Comparison of ENCODE assay signal across 14 cellular contexts in genomic region chr9:114607671-114608524, GRCh38. TPM values are rescaled to one million over a fixed set of nuclear protein-coding genes. Genes with fewer than 3 reads are reported as not detected.
DNase-seq lines count a peak whose midpoint lies in the region; ATAC-seq and TF ChIP-seq lines count a peak whose summit lies in the region.
"Had no signal": no experiment of that assay in that cellular context is flagged by ENCODE, and none has a peak within 500 bp of the region (broad histone marks: within the 10 kb centered on the region; RNA-seq: fewer than 3 reads in every experiment).

No MANE protein-coding gene starts in this region.

- peak overlapping the region; percentile 48 for H3K4me3 Mint-ChIP-seq in CD4-positive, alpha-beta T cell
- H3K4me3 Mint-ChIP-seq in activated T-helper 1 cell treated with anti-CD3 and anti-CD28 coated beads, Interleukin-12 subunit alpha, Interleukin-12 subunit beta, Interleukin-2, Interleukin-4 antibody, amounts not matched to agents 30 ng/mL and 10 ng/mL and 1 ng/mL, durations not matched to agents 14 hours and 24 hours and 36 hours, result no peak overlapping the region
- H3K4me3 Mint-ChIP-seq: activated CD8-positive, alpha-beta memory T cell treated with anti-CD3 and anti-CD28 coated beads, Interleukin-2, amount 10 ng/mL, durations not matched to agents 7 days and 5 days; stimulated activated naive CD8-positive, alpha-beta T cell treated with anti-CD3 and anti-CD28 coated beads, Interleukin-15, Interleukin-2, amounts not matched to agents 100 ng/mL and 50 ng/mL, for 24 hours had no signal

- H2AK5ac ChIP-seq in neuronal stem cell (ENCODE audit: low read depth, low read length), result no peak overlapping the region

- H3K14ac ChIP-seq in neuronal stem cell (ENCODE audit: low read length), result no peak overlapping the region

- H3K4me3 ChIP-seq in neuronal stem cell (ENCODE audit: low read length in 2 of 2), result no peak overlapping the region

- no peak overlapping the region for H3K4me2 ChIP-seq in neuronal stem cell (ENCODE audit: insufficient read depth, low read length, poor library complexity, severe bottlenecking)

- peak overlapping the region; percentile 39 for H3K27ac Mint-ChIP-seq in CD4-positive, alpha-beta T cell
- H3K27ac Mint-ChIP-seq in activated T-helper 1 cell treated with anti-CD3 and anti-CD28 coated beads, Interleukin-12 subunit alpha, Interleukin-12 subunit beta, Interleukin-2, Interleukin-4 antibody, amounts not matched to agents 30 ng/mL and 10 ng/mL and 1 ng/mL, durations not matched to agents 14 hours and 24 hours and 36 hours, result peak overlapping the region; percentile 72
- H3K27ac Mint-ChIP-seq: activated CD8-positive, alpha-beta memory T cell treated with anti-CD3 and anti-CD28 coated beads, Interleukin-2, amount 10 ng/mL, durations not matched to agents 7 days and 5 days had no signal

- H3K36me3 Mint-ChIP-seq in CD4-positive, alpha-beta T cell (ENCODE audit: low read depth), result peaks cover 7% of the 10 kb centered on the region
- H3K36me3 Mint-ChIP-seq in activated T-helper 1 cell treated with anti-CD3 and anti-CD28 coated beads, Interleukin-12 subunit alpha, Interleukin-12 subunit beta, Interleukin-2, Interleukin-4 antibody, amounts not matched to agents 30 ng/mL and 10 ng/mL and 1 ng/mL, durations not matched to agents 14 hours and 24 hours and 36 hours (ENCODE audit: low read depth), result peaks cover 5% of the 10 kb centered on the region

- no peak overlapping the region for H2BK15ac ChIP-seq in neuronal stem cell (ENCODE audit: low read length)

- no peak for ATAC-seq in CD4-positive, alpha-beta T cell (ENCODE audit: poor library complexity)
- ATAC-seq in HG02981 (IDR thresholded peaks at IDR 0.05; ENCODE audit: unreplicated experiment), result peak; percentile 39
- ATAC-seq: activated CD8-positive, alpha-beta memory T cell treated with anti-CD3 and anti-CD28 coated beads, Interleukin-2, amount 10 ng/mL, durations not matched to agents 7 days and 5 days had no signal

- WGBS in neuronal stem cell (ENCODE audit: extremely low coverage in 2 of 2, insufficient read length in 2 of 2, insufficient replicate concordance in 1 of 2), 2 donors, result 100% methylated on average over 1 of the region's 6 CpGs; no CpG with 5 or more reads in 1 of the 2 donors

- no peaks in the 10 kb centered on the region for H3K27me3 ChIP-seq in CD4-positive, alpha-beta T cell (ENCODE audit: control insufficient read depth, insufficient read depth, low read length)
- H3K27me3 ChIP-seq in neuronal stem cell (ENCODE audit: control insufficient read depth in 3 of 3, insufficient read depth in 3 of 3, low read depth in 1 of 3, low read length in 3 of 3), result peaks cover 0 to 18% (median 2%) of the 10 kb centered on the region in 3 experiments
- H3K27me3 ChIP-seq: brain microvascular endothelial cell had no signal

- H2BK12ac ChIP-seq in neuronal stem cell (ENCODE audit: low read length), result no peak overlapping the region

- no peak overlapping the region for H3K4ac ChIP-seq in neuronal stem cell (ENCODE audit: low read length)

- no peak overlapping the region for H2AFZ ChIP-seq in neuronal stem cell (ENCODE audit: low read length)

- no peak overlapping the region for H2BK5ac ChIP-seq in neuronal stem cell (ENCODE audit: low read length)

- POLR2A ChIA-PET in CD4-positive, alpha-beta T cell (lab: Charles Lee), result interaction anchor here (0.8 to 1.4 kb wide), 2 partner anchors 15 to 20 kb away, joined by 4 to 8 read pairs; partner anchors contain the start of gene ATP6V1G1

- no peak overlapping the region for H3K18ac ChIP-seq in neuronal stem cell (ENCODE audit: low read length)

- H3K4me1 Mint-ChIP-seq in CD4-positive, alpha-beta T cell (ENCODE audit: low read depth), result peaks cover 23% of the 10 kb centered on the region
- peaks cover 24% of the 10 kb centered on the region for H3K4me1 Mint-ChIP-seq in activated T-helper 1 cell treated with anti-CD3 and anti-CD28 coated beads, Interleukin-12 subunit alpha, Interleukin-12 subunit beta, Interleukin-2, Interleukin-4 antibody, amounts not matched to agents 30 ng/mL and 10 ng/mL and 1 ng/mL, durations not matched to agents 14 hours and 24 hours and 36 hours (ENCODE audit: low read depth)

- no peak overlapping the region for H4K91ac ChIP-seq in neuronal stem cell (ENCODE audit: low read depth, low read length, poor library complexity)

- DNase-seq in CD4-positive, alpha-beta T cell, result no peak
- peak; percentile 44 for DNase-seq in GM20000 (ENCODE audit: low spot score)
- DNase-seq in activated T-helper 1 cell treated with anti-CD3 and anti-CD28 coated beads, Interleukin-12 subunit alpha, Interleukin-12 subunit beta, Interleukin-2, Interleukin-4 antibody, amounts not matched to agents 30 ng/mL and 10 ng/mL and 1 ng/mL, durations not matched to agents 14 hours and 24 hours and 36 hours (ENCODE audit: low spot score), result no peak
- DNase-seq in cardiac septum (ENCODE audit: low spot score), result no peak
- no peak for DNase-seq in NCI-H2081 treated with DMSO at 0.1 percent for 48 hours (lab: John Stamatoyannopoulos, UW)
- DNase-seq in NCI-H2196 treated with DMSO at 0.1 percent for 48 hours (lab: John Stamatoyannopoulos, UW; ENCODE audit: unreplicated experiment), result no peak
- no peak for DNase-seq in neuronal stem cell (ENCODE audit: low spot score)
- DNase-seq: activated CD8-positive, alpha-beta memory T cell treated with anti-CD3 and anti-CD28 coated beads, Interleukin-2, amount 10 ng/mL, durations not matched to agents 7 days and 5 days; brain microvascular endothelial cell; NCI-H526 had no signal

- no peak overlapping the region for H3K27ac ChIP-seq in CD4-positive, alpha-beta T cell (ENCODE audit: low read depth, low read length)
- H3K27ac ChIP-seq in neuronal stem cell (replicated peaks; ENCODE audit: low read length), result no peak overlapping the region
- H3K27ac ChIP-seq: brain microvascular endothelial cell had no signal

- no peaks in the 10 kb centered on the region for H3K79me1 ChIP-seq in neuronal stem cell (ENCODE audit: low read depth, low read length)

- peaks cover 2 to 15% of the 10 kb centered on the region in 2 donors for H3K4me1 ChIP-seq in neuronal stem cell (ENCODE audit: control insufficient read depth in 2 of 2, insufficient read depth in 1 of 2, low read depth in 1 of 2, low read length in 2 of 2)

- no peak for TF ChIP-seq CTCF in CD4-positive, alpha-beta T cell (IDR thresholded peaks at IDR 0.05)
- no peak for TF ChIP-seq CTCF in GM20000 (IDR thresholded peaks at IDR 0.05; ENCODE audit: extremely low read depth, missing control alignments)

- intact Hi-C loops in CD4-positive, alpha-beta T cell (cut with DNase I, micrococcal nuclease), result no loop called here
- intact Hi-C loops in activated T-helper 1 cell treated with anti-CD3 and anti-CD28 coated beads, Interleukin-12 subunit alpha, Interleukin-12 subunit beta, Interleukin-2, Interleukin-4 antibody, amounts not matched to agents 30 ng/mL and 10 ng/mL and 1 ng/mL, durations not matched to agents 14 hours and 24 hours and 36 hours (cut with micrococcal nuclease), result no loop called here
- intact Hi-C loops in cardiac septum (cut with DNase I), result no loop called here

- CTCF ChIA-PET in CD4-positive, alpha-beta T cell (lab: Charles Lee), result interaction anchor here (1.3 to 5.1 kb wide), 2 partner anchors 16 to 45 kb away, joined by 4 to 16 read pairs; no protein-coding TSS in a partner anchor

- H3K9ac ChIP-seq in neuronal stem cell (ENCODE audit: low read depth, low read length, poor library complexity), result no peak overlapping the region

- no peaks in the 10 kb centered on the region for H3K9me3 ChIP-seq in CD4-positive, alpha-beta T cell (ENCODE audit: control insufficient read depth, low read length)
- H3K9me3 ChIP-seq in neuronal stem cell (replicated peaks in 1 of 2; ENCODE audit: control insufficient read depth in 2 of 2, insufficient read depth in 1 of 2, low read depth in 1 of 2, low read length in 2 of 2), result peaks cover 0 to 6% of the 10 kb centered on the region in 2 donors

- no peaks in the 10 kb centered on the region for H3K36me3 ChIP-seq in neuronal stem cell (replicated peaks in 1 of 2; ENCODE audit: control insufficient read depth in 2 of 2, insufficient read depth in 2 of 2, low read length in 2 of 2)
- H3K36me3 ChIP-seq: brain microvascular endothelial cell had no signal

- H3K27me3 Mint-ChIP-seq in CD4-positive, alpha-beta T cell, result no peaks in the 10 kb centered on the region
- peaks cover 2% of the 10 kb centered on the region for H3K27me3 Mint-ChIP-seq in activated T-helper 1 cell treated with anti-CD3 and anti-CD28 coated beads, Interleukin-12 subunit alpha, Interleukin-12 subunit beta, Interleukin-2, Interleukin-4 antibody, amounts not matched to agents 30 ng/mL and 10 ng/mL and 1 ng/mL, durations not matched to agents 14 hours and 24 hours and 36 hours (ENCODE audit: insufficient read depth)
- H3K27me3 Mint-ChIP-seq: activated CD8-positive, alpha-beta memory T cell treated with anti-CD3 and anti-CD28 coated beads, Interleukin-2, amount 10 ng/mL, durations not matched to agents 7 days and 5 days; stimulated activated naive CD8-positive, alpha-beta T cell treated with anti-CD3 and anti-CD28 coated beads, Interleukin-15, Interleukin-2, amounts not matched to agents 100 ng/mL and 50 ng/mL, for 24 hours had no signal

- no peak overlapping the region for H3K23ac ChIP-seq in neuronal stem cell (ENCODE audit: low read depth, low read length, poor library complexity)

- H3K9me3 Mint-ChIP-seq in CD4-positive, alpha-beta T cell, result no peaks in the 10 kb centered on the region
- no peaks in the 10 kb centered on the region for H3K9me3 Mint-ChIP-seq in activated T-helper 1 cell treated with anti-CD3 and anti-CD28 coated beads, Interleukin-12 subunit alpha, Interleukin-12 subunit beta, Interleukin-2, Interleukin-4 antibody, amounts not matched to agents 30 ng/mL and 10 ng/mL and 1 ng/mL, durations not matched to agents 14 hours and 24 hours and 36 hours
- H3K9me3 Mint-ChIP-seq: stimulated activated naive CD8-positive, alpha-beta T cell treated with anti-CD3 and anti-CD28 coated beads, Interleukin-15, Interleukin-2, amounts not matched to agents 100 ng/mL and 50 ng/mL, for 24 hours had no signal

- no peak overlapping the region for H2BK120ac ChIP-seq in neuronal stem cell (ENCODE audit: low read depth, low read length)

- H4K8ac ChIP-seq in neuronal stem cell (ENCODE audit: low read depth, low read length), result no peak overlapping the region

RNA-seq across cellular contexts. Expression of gene TMEM268, which starts 3.2 kb away (rescaled TPM):
- 1 to 10 TPM; 8.1 to 9.8 TPM for total RNA-seq in CD4-positive, alpha-beta T cell
- 23.5 and 26.4 TPM in 2 replicates for total RNA-seq in activated T-helper 1 cell treated with anti-CD3 and anti-CD28 coated beads, Interleukin-12 subunit alpha, Interleukin-12 subunit beta, Interleukin-2, Interleukin-4 antibody, amounts not matched to agents 30 ng/mL and 10 ng/mL and 1 ng/mL, durations not matched to agents 14 hours and 24 hours and 36 hours
- 3.6 TPM for total RNA-seq in cardiac septum
- 0.49 TPM for polyA plus RNA-seq in neuronal stem cell (2013, experiment 1 of 2)
- 0.47 TPM for polyA plus RNA-seq in neuronal stem cell (2013, experiment 2 of 2)

RNA-seq across cellular contexts. Expression of gene ATP6V1G1, which starts 20.3 kb away (rescaled TPM):
- total RNA-seq in CD4-positive, alpha-beta T cell, result 100 to 1,000 TPM; 144 to 148 TPM
- total RNA-seq in activated T-helper 1 cell treated with anti-CD3 and anti-CD28 coated beads, Interleukin-12 subunit alpha, Interleukin-12 subunit beta, Interleukin-2, Interleukin-4 antibody, amounts not matched to agents 30 ng/mL and 10 ng/mL and 1 ng/mL, durations not matched to agents 14 hours and 24 hours and 36 hours, result 57.2 and 61.0 TPM in 2 replicates
- 64.6 TPM for total RNA-seq in cardiac septum
- 221 TPM for polyA plus RNA-seq in neuronal stem cell (2013, experiment 1 of 2)
- 221 TPM for polyA plus RNA-seq in neuronal stem cell (2013, experiment 2 of 2)

RNA-seq across cellular contexts. Expression of gene TEX53, which starts 49.7 kb away (rescaled TPM):
- total RNA-seq in CD4-positive, alpha-beta T cell, result not detected
- not detected in 2 replicates for total RNA-seq in activated T-helper 1 cell treated with anti-CD3 and anti-CD28 coated beads, Interleukin-12 subunit alpha, Interleukin-12 subunit beta, Interleukin-2, Interleukin-4 antibody, amounts not matched to agents 30 ng/mL and 10 ng/mL and 1 ng/mL, durations not matched to agents 14 hours and 24 hours and 36 hours
- total RNA-seq in cardiac septum, result not detected
- polyA plus RNA-seq in neuronal stem cell (2013, experiment 1 of 2), result not detected
- not detected for polyA plus RNA-seq in neuronal stem cell (2013, experiment 2 of 2)
- total RNA-seq: activated CD8-positive, alpha-beta memory T cell treated with anti-CD3 and anti-CD28 coated beads, Interleukin-2, amount 10 ng/mL, durations not matched to agents 7 days and 5 days; epithelial cell of proximal tubule; LHCN-M2 had no signal
